15 cellular contexts compared by ENCODE assay signal in genomic region chr11:102322560-102322959, GRCh38. TPM values are rescaled to one million over a fixed set of nuclear protein-coding genes. Genes with fewer than 3 reads are reported as not detected.
DNase-seq lines count a peak whose midpoint lies in the region; ATAC-seq and TF ChIP-seq lines count a peak whose summit lies in the region.
"Had no signal": no experiment of that assay in that cellular context is flagged by ENCODE, and none has a peak within 500 bp of the region (broad histone marks: within the 10 kb centered on the region; RNA-seq: fewer than 3 reads in every experiment).

No MANE protein-coding gene starts in this region.

- no peak overlapping the region for H3T11ph ChIP-seq in H9 (ENCODE audit: low read length)

- H3K27me3 Mint-ChIP-seq in activated naive CD4-positive, alpha-beta T cell treated with anti-CD3 and anti-CD28 coated beads, Interleukin-2, amount 50 U/mL, for 24 hours = no peaks in the 10 kb centered on the region
- H3K27me3 Mint-ChIP-seq in activated T-helper 2 cell treated with anti-CD3 and anti-CD28 coated beads, Interferon-gamma antibody, Interleukin-2, Interleukin-4, amounts not matched to agents 10 μg/mL and 5 μg/mL and 100 μg/mL, durations not matched to agents 14 hours and 24 hours and 36 hours (ENCODE audit: low read depth) = no peaks in the 10 kb centered on the region
- no peaks in the 10 kb centered on the region for H3K27me3 Mint-ChIP-seq in stimulated activated naive B cell treated with anti-CD40 and anti-IgM and Interleukin-4, amounts not matched to agents 10 μg/mL and 1 μg/mL and 100 μg/mL, for 72 hours
- peaks cover 17% of the 10 kb centered on the region for H3K27me3 Mint-ChIP-seq in H9 (ENCODE audit: low read depth)

- WGBS in H9 (ENCODE audit: extremely low coverage, insufficient read length, low lambda C conversion rate) = no CpG with 5 or more reads among the region's 2 CpGs

- no peaks in the 10 kb centered on the region for H3K9me3 Mint-ChIP-seq in activated naive CD4-positive, alpha-beta T cell treated with anti-CD3 and anti-CD28 coated beads, Interleukin-2, amount 50 U/mL, for 24 hours
- H3K9me3 Mint-ChIP-seq in activated T-helper 2 cell treated with anti-CD3 and anti-CD28 coated beads, Interferon-gamma antibody, Interleukin-2, Interleukin-4, amounts not matched to agents 10 μg/mL and 5 μg/mL and 100 μg/mL, durations not matched to agents 14 hours and 24 hours and 36 hours = no peaks in the 10 kb centered on the region
- no peaks in the 10 kb centered on the region for H3K9me3 Mint-ChIP-seq in stimulated activated naive B cell treated with anti-CD40 and anti-IgM and Interleukin-4, amounts not matched to agents 10 μg/mL and 1 μg/mL and 100 μg/mL, for 72 hours
- H3K9me3 Mint-ChIP-seq in H9 = no peaks in the 10 kb centered on the region

- no peak for ATAC-seq in stimulated activated naive B cell treated with anti-CD40 and anti-IgM and Interleukin-4, amounts not matched to agents 10 μg/mL and 1 μg/mL and 100 μg/mL, for 72 hours (replicated peaks)
- ATAC-seq: HCT116 had no signal

- no peak for TF ChIP-seq CTCF in H9 (conservative IDR thresholded peaks at IDR 0.05)

- no peak overlapping the region for H2BK20ac ChIP-seq in H9 (ENCODE audit: low read depth, low read length, poor library complexity, severe bottlenecking)

- H3K4me1 Mint-ChIP-seq in activated naive CD4-positive, alpha-beta T cell treated with anti-CD3 and anti-CD28 coated beads, Interleukin-2, amount 50 U/mL, for 24 hours = peaks cover 62% of the 10 kb centered on the region
- peaks cover 46% of the 10 kb centered on the region for H3K4me1 Mint-ChIP-seq in activated T-helper 2 cell treated with anti-CD3 and anti-CD28 coated beads, Interferon-gamma antibody, Interleukin-2, Interleukin-4, amounts not matched to agents 10 μg/mL and 5 μg/mL and 100 μg/mL, durations not matched to agents 14 hours and 24 hours and 36 hours (ENCODE audit: low read depth)
- peaks cover 27 to 45% of the 10 kb centered on the region in 2 donors for H3K4me1 Mint-ChIP-seq in stimulated activated naive B cell treated with anti-CD40 and anti-IgM and Interleukin-4, amounts not matched to agents 10 μg/mL and 1 μg/mL and 100 μg/mL, for 72 hours
- H3K4me1 Mint-ChIP-seq in H9 = peaks cover 2% of the 10 kb centered on the region in 2 experiments; a peak in 2 of 4 replicates

- peaks cover 3% of the 10 kb centered on the region for H3K23me2 ChIP-seq in H9 (ENCODE audit: insufficient read length, low read depth, low read length, poor library complexity, severe bottlenecking)

- H3K4me2 ChIP-seq in H9 (ENCODE audit: insufficient read depth, insufficient read length, low read length) = no peak overlapping the region

- H2BK15ac ChIP-seq in H9 (ENCODE audit: low read depth, low read length) = no peak overlapping the region

- no peak overlapping the region for H3K56ac ChIP-seq in H9 (ENCODE audit: insufficient read length, low read depth, low read length)

- no peaks in the 10 kb centered on the region for H4K20me1 ChIP-seq in H9 (ENCODE audit: control insufficient read depth, insufficient read depth, insufficient read length)

- H3K4ac ChIP-seq in H9 (ENCODE audit: low read depth, low read length) = no peak overlapping the region

- no peak overlapping the region for H3K23ac ChIP-seq in H9 (ENCODE audit: insufficient read length, low read depth, low read length)

- no peak overlapping the region for H2AK5ac ChIP-seq in H9 (ENCODE audit: insufficient read length, low read length)

- H2BK5ac ChIP-seq in H9 (ENCODE audit: insufficient read length, low read length) = no peak overlapping the region

- H3K9me3 ChIP-seq in H9 (ENCODE audit: control insufficient read depth, low read depth, low read length) = no peaks in the 10 kb centered on the region
- H3K9me3 ChIP-seq: vagina had no signal

- intact Hi-C loops in activated T-helper 2 cell treated with anti-CD3 and anti-CD28 coated beads, Interferon-gamma antibody, Interleukin-2, Interleukin-4, amounts not matched to agents 10 μg/mL and 5 μg/mL and 100 μg/mL, durations not matched to agents 14 hours and 24 hours and 36 hours (cut with micrococcal nuclease) = no loop called here

- H2AFZ ChIP-seq in H9 (ENCODE audit: low read length) = no peak overlapping the region

- no peak overlapping the region for H3K9ac ChIP-seq in H9 (ENCODE audit: extremely low read depth, insufficient read length, low read length)

- H3K14ac ChIP-seq in H9 (ENCODE audit: insufficient read depth, low read length) = no peak overlapping the region

- no peak overlapping the region for H2BK12ac ChIP-seq in H9 (ENCODE audit: insufficient read length, low read depth, low read length)

- no peaks in the 10 kb centered on the region; the same call in 1 of the 2 replicates for H3K27me3 ChIP-seq in H9 (ENCODE audit: insufficient read depth, low read length)
- H3K27me3 ChIP-seq: vagina had no signal

- no peak overlapping the region for H4K91ac ChIP-seq in H9 (ENCODE audit: insufficient read length, low read depth, low read length)

- H3K79me1 ChIP-seq in H9 (ENCODE audit: insufficient read depth, low read depth, low read length, poor library complexity, severe bottlenecking) = no peaks in the 10 kb centered on the region

- no peaks in the 10 kb centered on the region for H3K79me2 ChIP-seq in H9 (ENCODE audit: insufficient read depth, low read length)

- peak overlapping the region; percentile 84 for H3K4me3 Mint-ChIP-seq in activated naive CD4-positive, alpha-beta T cell treated with anti-CD3 and anti-CD28 coated beads, Interleukin-2, amount 50 U/mL, for 24 hours
- peak overlapping the region; percentile 74 for H3K4me3 Mint-ChIP-seq in activated T-helper 2 cell treated with anti-CD3 and anti-CD28 coated beads, Interferon-gamma antibody, Interleukin-2, Interleukin-4, amounts not matched to agents 10 μg/mL and 5 μg/mL and 100 μg/mL, durations not matched to agents 14 hours and 24 hours and 36 hours (ENCODE audit: low read depth)
- peak overlapping the region; percentile 75 for H3K4me3 Mint-ChIP-seq in stimulated activated naive B cell treated with anti-CD40 and anti-IgM and Interleukin-4, amounts not matched to agents 10 μg/mL and 1 μg/mL and 100 μg/mL, for 72 hours
- H3K4me3 Mint-ChIP-seq in H9 = no peak overlapping the region

- in situ Hi-C loops in G401 (cut with HindIII; ENCODE audit: low sequenced_read_pairs) = no loop called here

- H4K5ac ChIP-seq in H9 (ENCODE audit: insufficient read length, low read depth, low read length) = no peak overlapping the region

- H2BK120ac ChIP-seq in H9 (ENCODE audit: low read depth, low read length, poor library complexity, severe bottlenecking) = no peak overlapping the region

- H4K8ac ChIP-seq in H9 (replicated peaks; ENCODE audit: insufficient read length, low read depth, low read length) = no peak overlapping the region

- no peak overlapping the region for H3K27ac ChIP-seq in H9 (ENCODE audit: insufficient read length, low read depth, low read length)
- H3K27ac ChIP-seq: cardiac muscle cell, vagina had no signal

- H3K4me1 ChIP-seq in H9 (ENCODE audit: insufficient read depth, low read length) = no peaks in the 10 kb centered on the region

- DNase-seq in activated naive CD4-positive, alpha-beta T cell (lab: John Stamatoyannopoulos, UW) = no peak
- DNase-seq in LHCN-M2 (ENCODE audit: low read depth) (peak; percentile 32), G401 (ENCODE audit: low spot score) (no peak), H9 (no peak), ureter (ENCODE audit: low spot score) (no peak)
- no peak for DNase-seq in activated T-helper 2 cell treated with anti-CD3 and anti-CD28 coated beads, Interferon-gamma antibody, Interleukin-2, Interleukin-4, amounts not matched to agents 10 μg/mL and 5 μg/mL and 100 μg/mL, durations not matched to agents 14 hours and 24 hours and 36 hours (ENCODE audit: low spot score)
- DNase-seq in stimulated activated naive B cell treated with anti-CD40 and anti-IgM and Interleukin-4, amounts not matched to agents 10 μg/mL and 1 μg/mL and 100 μg/mL, for 72 hours = no peak
- DNase-seq: activated effector memory CD4-positive, alpha-beta T cell treated with Interleukin-2 at 50 U/mL for 16 hours; GF-D8; kidney glomerular epithelial cell; stimulated activated CD8-positive, alpha-beta memory T cell treated with anti-CD3 and anti-CD28 coated beads, Interleukin-4, amount 100 ng/mL, for 48 hours had no signal

- peak overlapping the region; percentile 96 for H3K27ac Mint-ChIP-seq in activated naive CD4-positive, alpha-beta T cell treated with anti-CD3 and anti-CD28 coated beads, Interleukin-2, amount 50 U/mL, for 24 hours
- peak overlapping the region; percentile 67 for H3K27ac Mint-ChIP-seq in activated T-helper 2 cell treated with anti-CD3 and anti-CD28 coated beads, Interferon-gamma antibody, Interleukin-2, Interleukin-4, amounts not matched to agents 10 μg/mL and 5 μg/mL and 100 μg/mL, durations not matched to agents 14 hours and 24 hours and 36 hours
- H3K27ac Mint-ChIP-seq in stimulated activated naive B cell treated with anti-CD40 and anti-IgM and Interleukin-4, amounts not matched to agents 10 μg/mL and 1 μg/mL and 100 μg/mL, for 72 hours = peak overlapping the region; percentile 84
- H3K27ac Mint-ChIP-seq in H9 = no peak overlapping the region

- no peak overlapping the region for H3K18ac ChIP-seq in H9 (ENCODE audit: insufficient read length, low read depth, low read length)

- H3K36me3 Mint-ChIP-seq in activated naive CD4-positive, alpha-beta T cell treated with anti-CD3 and anti-CD28 coated beads, Interleukin-2, amount 50 U/mL, for 24 hours = peaks cover 24% of the 10 kb centered on the region
- peaks cover 82% of the 10 kb centered on the region for H3K36me3 Mint-ChIP-seq in activated T-helper 2 cell treated with anti-CD3 and anti-CD28 coated beads, Interferon-gamma antibody, Interleukin-2, Interleukin-4, amounts not matched to agents 10 μg/mL and 5 μg/mL and 100 μg/mL, durations not matched to agents 14 hours and 24 hours and 36 hours (ENCODE audit: low read depth)
- peaks cover 55 to 64% of the 10 kb centered on the region in 2 donors for H3K36me3 Mint-ChIP-seq in stimulated activated naive B cell treated with anti-CD40 and anti-IgM and Interleukin-4, amounts not matched to agents 10 μg/mL and 1 μg/mL and 100 μg/mL, for 72 hours
- no peaks in the 10 kb centered on the region for H3K36me3 Mint-ChIP-seq in H9 (ENCODE audit: insufficient read depth in 1 of 3, low read depth in 3 of 3)

RNA-seq across cellular contexts. Expression of gene BIRC3, which starts 5.3 kb away (rescaled TPM):
- total RNA-seq in LHCN-M2 (2014; rRNA removed) (0.40 and 0.64 TPM in 2 replicates), H9 (2021) (0.04 and 0.18 TPM in 2 replicates), ureter (15.5 TPM)
- 0.73 TPM for polyA plus RNA-seq in LHCN-M2 (2012)
- total RNA-seq in activated T-helper 2 cell treated with anti-CD3 and anti-CD28 coated beads, Interferon-gamma antibody, Interleukin-2, Interleukin-4, amounts not matched to agents 10 μg/mL and 5 μg/mL and 100 μg/mL, durations not matched to agents 14 hours and 24 hours and 36 hours = 217 and 221 TPM in 2 replicates
- 0.07 TPM in 1 of 2 replicates, not detected in the other for total RNA-seq in G401 (2014; rRNA removed; shearing (Covaris generic))
- polyA plus RNA-seq: cardiac muscle cell had no signal

RNA-seq across cellular contexts. Expression of gene BIRC2, which starts 24.5 kb away (rescaled TPM):
- total RNA-seq in LHCN-M2 (2014; rRNA removed) = 65.9 and 77.4 TPM in 2 replicates
- polyA plus RNA-seq in LHCN-M2 (2012) = 39.2 TPM
- 28.0 and 30.4 TPM in 2 replicates for total RNA-seq in activated T-helper 2 cell treated with anti-CD3 and anti-CD28 coated beads, Interferon-gamma antibody, Interleukin-2, Interleukin-4, amounts not matched to agents 10 μg/mL and 5 μg/mL and 100 μg/mL, durations not matched to agents 14 hours and 24 hours and 36 hours
- total RNA-seq in G401 (2014; rRNA removed; shearing (Covaris generic)) = 97.0 and 105 TPM in 2 replicates
- total RNA-seq in H9 (2021) = 28.2 and 29.1 TPM in 2 replicates
- total RNA-seq in ureter = 44.4 TPM

Comparison
In these comparisons a context has a peak if more than half of its experiments do, and no peak if none do; other contexts are left out.
1. H3K27ac Mint-ChIP-seq: peak in activated naive CD4-positive, alpha-beta T cell treated with anti-CD3 and anti-CD28 coated beads, Interleukin-2, amount 50 U/mL, for 24 hours (single experiment), activated T-helper 2 cell treated with anti-CD3 and anti-CD28 coated beads, Interferon-gamma antibody, Interleukin-2, Interleukin-4, amounts not matched to agents 10 μg/mL and 5 μg/mL and 100 μg/mL, durations not matched to agents 14 hours and 24 hours and 36 hours (single experiment) and stimulated activated naive B cell treated with anti-CD40 and anti-IgM and Interleukin-4, amounts not matched to agents 10 μg/mL and 1 μg/mL and 100 μg/mL, for 72 hours (single experiment); none in H9 (0 of 3).
2. H3K4me3 Mint-ChIP-seq: peak in activated naive CD4-positive, alpha-beta T cell treated with anti-CD3 and anti-CD28 coated beads, Interleukin-2, amount 50 U/mL, for 24 hours (single experiment), activated T-helper 2 cell treated with anti-CD3 and anti-CD28 coated beads, Interferon-gamma antibody, Interleukin-2, Interleukin-4, amounts not matched to agents 10 μg/mL and 5 μg/mL and 100 μg/mL, durations not matched to agents 14 hours and 24 hours and 36 hours (single experiment) and stimulated activated naive B cell treated with anti-CD40 and anti-IgM and Interleukin-4, amounts not matched to agents 10 μg/mL and 1 μg/mL and 100 μg/mL, for 72 hours (2 of 2); none in H9 (0 of 2).
3. RNA of gene BIRC3, which starts 5.3 kb away (total RNA-seq): 217 to 221 TPM in activated T-helper 2 cell treated with anti-CD3 and anti-CD28 coated beads, Interferon-gamma antibody, Interleukin-2, Interleukin-4, amounts not matched to agents 10 μg/mL and 5 μg/mL and 100 μg/mL, durations not matched to agents 14 hours and 24 hours and 36 hours; 15.5 TPM in ureter (single experiment), 0.40 to 0.64 TPM in LHCN-M2, 0.07 TPM in G401 and 0.04 to 0.18 TPM in H9; every median in the first group is over 10 times any median in the second.